8 cellular contexts compared by ENCODE assay signal in the genomic region with DNA sequence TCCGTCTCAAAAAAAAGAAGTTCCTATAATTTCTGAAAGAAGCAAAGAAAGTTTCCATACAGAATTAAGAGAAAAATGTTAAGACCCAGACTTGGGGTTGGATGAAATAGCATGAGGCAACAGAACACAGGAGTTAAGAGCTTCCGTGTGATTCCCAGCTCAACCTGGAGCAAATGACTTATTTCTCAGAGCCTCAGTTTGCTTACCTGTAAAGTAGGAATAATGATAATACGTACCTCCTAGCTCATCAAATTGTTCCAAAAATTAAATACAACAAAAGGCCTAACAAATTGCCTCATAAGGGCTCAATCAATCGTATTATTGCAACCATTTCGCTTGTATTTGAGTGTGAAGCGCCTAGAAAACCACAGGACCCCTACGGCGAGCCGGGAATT. TPM values are rescaled to one million over a fixed set of nuclear protein-coding genes. Genes with fewer than 3 reads are reported as not detected.
DNase-seq lines count a peak whose midpoint lies in the region; ATAC-seq and TF ChIP-seq lines count a peak whose summit lies in the region.

No MANE protein-coding gene starts in this region.

- no peak for TF ChIP-seq CTCF in adrenal gland (IDR thresholded peaks at IDR 0.05)

- no peaks in the 10 kb centered on the region for H3K27me3 Mint-ChIP-seq in activated CD4-positive, alpha-beta T cell treated with anti-CD3 and anti-CD28 coated beads for 36 hours

- no peak for TF ChIP-seq POLR2A in adrenal gland (IDR thresholded peaks at IDR 0.05)

- POLR2A ChIA-PET in activated CD4-positive, alpha-beta T cell treated with anti-CD3 and anti-CD28 coated beads for 36 hours (lab: Charles Lee): interaction anchor here (0.6 to 1.3 kb wide), 6 partner anchors 14 to 168 kb away, joined by 3 to 4 read pairs (median 3); no protein-coding TSS in a partner anchor

- intact Hi-C loops in activated CD4-positive, alpha-beta T cell treated with anti-CD3 and anti-CD28 coated beads for 36 hours (cut with DNase I, micrococcal nuclease): loop anchor here in 1 of 2 experiments (1.0 to 10.0 kb wide), 6 partner anchors 10 to 408 kb away; partner anchors contain the start of genes ASB6, FNBP1 and TOR1A
- intact Hi-C loops in adrenal gland (cut with DNase I): no loop called here

- CTCF ChIA-PET in activated CD4-positive, alpha-beta T cell treated with anti-CD3 and anti-CD28 coated beads for 36 hours (lab: Charles Lee): interaction anchor here (0.8 to 2.4 kb wide), 4 partner anchors 13 to 166 kb away, joined by 3 to 12 read pairs (median 4); no protein-coding TSS in a partner anchor

- DNase-seq in activated CD4-positive, alpha-beta T cell treated with anti-CD3 and anti-CD28 coated beads for 36 hours: no peak
- DNase-seq in activated CD4-positive, alpha-beta T cell treated with anti-CD3 and anti-CD28 coated beads for 48 hours: no peak
- DNase-seq in adrenal gland (no peak), GOT3 (lab: John Stamatoyannopoulos, UW) (no peak), SIG-M5 (lab: John Stamatoyannopoulos, UW) (no peak)
- DNase-seq in effector CD8-positive, alpha-beta T cell (lab: John Stamatoyannopoulos, UW): no peak

- H3K4me1 Mint-ChIP-seq in activated CD4-positive, alpha-beta T cell treated with anti-CD3 and anti-CD28 coated beads for 36 hours: peaks cover 29% of the 10 kb centered on the region

- 11 to 14% (median 13%) methylated on average over 9 of the region's 9 CpGs for WGBS in adrenal gland, 4 donors

- H3K36me3 ChIP-seq in adrenal gland (replicated peaks in 1 of 2): no peaks in the 10 kb centered on the region

- no peaks in the 10 kb centered on the region for H3K9me3 ChIP-seq in adrenal gland (replicated peaks in 1 of 3)

- no peaks in the 10 kb centered on the region for H3K9me3 Mint-ChIP-seq in activated CD4-positive, alpha-beta T cell treated with anti-CD3 and anti-CD28 coated beads for 36 hours (ENCODE audit: low read depth)

- peaks cover 16 to 29% of the 10 kb centered on the region in 2 donors for H3K4me1 ChIP-seq in adrenal gland (replicated peaks in 1 of 2)

- H3K36me3 Mint-ChIP-seq in activated CD4-positive, alpha-beta T cell treated with anti-CD3 and anti-CD28 coated beads for 36 hours (ENCODE audit: low read depth): peaks cover 2% of the 10 kb centered on the region

- ATAC-seq in activated CD4-positive, alpha-beta T cell treated with anti-CD3 and anti-CD28 coated beads for 36 hours: no peak

- H3K27ac ChIP-seq in adrenal gland: peak overlapping the region in 4 of 5 donors; percentile 70 to 92 (median 83)
- H3K27ac ChIP-seq in layer of hippocampus (ENCODE audit: low read depth, low read length): peak overlapping the region; percentile 91
- peak overlapping the region; percentile 76 for H3K27ac ChIP-seq in temporal lobe (ENCODE audit: low read depth, low read length)

- H3K27me3 ChIP-seq in adrenal gland (no peaks in the 10 kb centered on the region), layer of hippocampus (ENCODE audit: control insufficient read depth, insufficient read depth, low read length) (no peaks in the 10 kb centered on the region)

- H3K27ac Mint-ChIP-seq in activated CD4-positive, alpha-beta T cell treated with anti-CD3 and anti-CD28 coated beads for 36 hours: peak overlapping the region; percentile 84

- peak overlapping the region; percentile 72 to 99 (median 91) for H3K4me3 ChIP-seq in adrenal gland

- peak overlapping the region; percentile 94 for H3K4me3 Mint-ChIP-seq in activated CD4-positive, alpha-beta T cell treated with anti-CD3 and anti-CD28 coated beads for 36 hours

RNA-seq across cellular contexts. Expression of gene GPR107, which starts 0.6 kb away (rescaled TPM):
- total RNA-seq in activated CD4-positive, alpha-beta T cell treated with anti-CD3 and anti-CD28 coated beads for 36 hours: 10 to 100 TPM; 17.7 to 19.7 TPM
- total RNA-seq in adrenal gland (10 to 100 TPM; 22.5 to 45.9 (median 34.2) TPM), temporal lobe (27.0 TPM)
- 10 to 100 TPM in 2 of 3 donors, 1 to 10 TPM in 1; 8.9 to 34.0 (median 11.9) TPM for polyA plus RNA-seq in adrenal gland

RNA-seq across cellular contexts. Expression of gene FNBP1, which starts 10.1 kb away (rescaled TPM):
- 100 to 1,000 TPM; 254 to 354 TPM for total RNA-seq in activated CD4-positive, alpha-beta T cell treated with anti-CD3 and anti-CD28 coated beads for 36 hours
- total RNA-seq in adrenal gland (10 to 100 TPM; 22.6 to 40.4 (median 27.3) TPM), temporal lobe (42.0 TPM)
- polyA plus RNA-seq in adrenal gland: 10 to 100 TPM; 15.3 to 26.2 (median 19.9) TPM
